Comparison of ENCODE assay signal across 12 cellular contexts in the genomic region with DNA sequence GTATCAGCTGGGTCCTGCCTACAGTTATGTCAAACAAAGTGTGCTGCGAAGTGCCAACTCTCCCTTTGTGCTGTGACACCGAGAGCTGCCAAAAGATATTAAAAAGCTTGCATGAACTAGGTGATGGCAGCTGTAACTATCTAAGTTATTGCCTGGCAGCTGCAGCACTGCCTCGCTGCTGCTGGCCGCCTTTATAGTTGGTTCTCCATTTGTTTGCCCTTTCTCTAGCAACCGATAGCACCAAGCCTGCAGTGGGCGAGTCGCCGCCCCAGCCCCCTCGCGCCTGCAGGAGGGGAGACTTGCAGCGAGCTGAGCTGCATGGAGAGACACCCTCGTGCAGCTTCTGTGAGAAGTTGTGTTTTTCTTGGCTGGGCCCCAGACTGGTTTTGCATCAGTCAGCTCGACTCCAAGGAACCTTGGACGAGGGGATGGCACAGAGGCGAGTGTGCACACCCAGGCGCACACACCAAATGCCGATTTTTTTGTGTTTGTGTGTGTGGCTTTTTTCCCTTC.
DNase-seq lines count a peak whose midpoint lies in the region; ATAC-seq, FAIRE-seq and TF ChIP-seq lines count a peak whose summit lies in the region.
"Had no signal": no experiment of that assay in that cellular context is flagged by ENCODE, and none has a peak within 500 bp of the region (broad histone marks: within the 10 kb centered on the region; RNA-seq: fewer than 3 reads in every experiment).

No MANE protein-coding gene starts in this region.

- peaks cover 4% of the 10 kb centered on the region for H3K4me1 ChIP-seq in astrocyte (ENCODE audit: insufficient read depth, low read length)
- H3K4me1 ChIP-seq: BLaER1 had no signal

- H3K9ac ChIP-seq in astrocyte (ENCODE audit: low read length) = no peak overlapping the region
- H3K9ac ChIP-seq: BLaER1 had no signal

- no peaks in the 10 kb centered on the region for H3K36me3 ChIP-seq in astrocyte (ENCODE audit: insufficient read depth, low read length)
- H3K36me3 ChIP-seq: BLaER1 had no signal

- ATAC-seq in GM19463 (IDR thresholded peaks at IDR 0.05; ENCODE audit: unreplicated experiment) = no peak
- no peak for ATAC-seq in natural killer cell treated with Interleukin-12 subunit alpha and Interleukin-12 subunit beta and Interleukin-15 and Interleukin-18, amount 100 ng/mL, for 72 hours
- no peak for ATAC-seq in GM19023 (IDR thresholded peaks at IDR 0.05; ENCODE audit: unreplicated experiment)
- ATAC-seq in CD4-positive, alpha-beta T cell (ENCODE audit: poor library complexity) = no peak
- ATAC-seq: activated T-cell treated with anti-CD3 and anti-CD28 coated beads, Interleukin-2, amount 50 U/mL, for 72 hours had no signal

- FAIRE-seq in astrocyte (lab: Jason Lieb, UNC) = no peak

- peaks cover 3% of the 10 kb centered on the region for H3K36me3 Mint-ChIP-seq in astrocyte (ENCODE audit: low read depth, unreplicated experiment)
- H3K36me3 Mint-ChIP-seq in natural killer cell treated with Interleukin-12 subunit alpha and Interleukin-12 subunit beta and Interleukin-15 and Interleukin-18, amount 100 ng/mL, for 72 hours = no peaks in the 10 kb centered on the region
- H3K36me3 Mint-ChIP-seq in CD4-positive, alpha-beta T cell (ENCODE audit: low read depth) = no peaks in the 10 kb centered on the region

- no peak for TF ChIP-seq CTCF in astrocyte (IDR thresholded peaks at IDR 0.05; ENCODE audit: insufficient read depth, low read depth, low read length)
- no peak for TF ChIP-seq CTCF in CD4-positive, alpha-beta T cell (IDR thresholded peaks at IDR 0.05)

- H3K27me3 Mint-ChIP-seq in astrocyte (ENCODE audit: low read depth, unreplicated experiment) = peaks cover 4% of the 10 kb centered on the region
- H3K27me3 Mint-ChIP-seq in natural killer cell treated with Interleukin-12 subunit alpha and Interleukin-12 subunit beta and Interleukin-15 and Interleukin-18, amount 100 ng/mL, for 72 hours = peaks cover 4 to 5% of the 10 kb centered on the region in 2 donors
- peaks cover 7% of the 10 kb centered on the region for H3K27me3 Mint-ChIP-seq in CD4-positive, alpha-beta T cell

- DNase-seq in Ammon's horn (ENCODE audit: low spot score) (peak; percentile 16), NCI-H1105 (lab: John Stamatoyannopoulos, UW) (peak; percentile 79), astrocyte (ENCODE audit: low read depth) (peak; percentile 23), myocyte (ENCODE audit: low read depth) (peak; percentile 61)
- DNase-seq in natural killer cell treated with Interleukin-12 subunit alpha and Interleukin-12 subunit beta and Interleukin-15 and Interleukin-18, amount 100 ng/mL, for 72 hours (ENCODE audit: low spot score) = no peak
- no peak for DNase-seq in CD4-positive, alpha-beta T cell
- DNase-seq: activated T-cell treated with anti-CD3 and anti-CD28 coated beads, Interleukin-2, amount 50 U/mL, for 72 hours; aorta had no signal

- H2AFZ ChIP-seq in astrocyte (ENCODE audit: low read depth, low read length) = peak overlapping the region; percentile 34

- H3K27ac ChIP-seq in astrocyte (ENCODE audit: low read depth, low read length) = no peak overlapping the region
- H3K27ac ChIP-seq in CD4-positive, alpha-beta T cell (ENCODE audit: low read depth, low read length) = no peak overlapping the region
- H3K27ac ChIP-seq: BLaER1, SK-N-MC had no signal

- H3K79me2 ChIP-seq in astrocyte (ENCODE audit: insufficient read depth, low read length) = no peaks in the 10 kb centered on the region

- POLR2A ChIA-PET in CD4-positive, alpha-beta T cell (lab: Charles Lee) = no interaction called here

- CTCF ChIA-PET in CD4-positive, alpha-beta T cell (lab: Charles Lee) = no interaction called here

- peak overlapping the region; percentile 17 for H3K4me3 ChIP-seq in astrocyte (ENCODE audit: insufficient read depth, low read depth, low read length)
- H3K4me3 ChIP-seq: BLaER1, SK-N-MC had no signal

- peaks cover 9% of the 10 kb centered on the region for H3K4me1 Mint-ChIP-seq in astrocyte (ENCODE audit: low read depth, unreplicated experiment)
- no peaks in the 10 kb centered on the region for H3K4me1 Mint-ChIP-seq in natural killer cell treated with Interleukin-12 subunit alpha and Interleukin-12 subunit beta and Interleukin-15 and Interleukin-18, amount 100 ng/mL, for 72 hours (ENCODE audit: low read depth in 2 of 2)
- no peaks in the 10 kb centered on the region for H3K4me1 Mint-ChIP-seq in CD4-positive, alpha-beta T cell (ENCODE audit: low read depth)

- no peaks in the 10 kb centered on the region for H3K9me3 ChIP-seq in astrocyte (ENCODE audit: insufficient read depth, low read depth, low read length)
- H3K9me3 ChIP-seq in CD4-positive, alpha-beta T cell (ENCODE audit: control insufficient read depth, low read length) = peaks cover 6% of the 10 kb centered on the region
- H3K9me3 ChIP-seq: BLaER1 had no signal

- no peaks in the 10 kb centered on the region for H4K20me1 ChIP-seq in astrocyte (ENCODE audit: insufficient read depth, low read length)
- H4K20me1 ChIP-seq: BLaER1 had no signal

- H3K27ac Mint-ChIP-seq in astrocyte (ENCODE audit: unreplicated experiment) = no peak overlapping the region
- H3K27ac Mint-ChIP-seq in natural killer cell treated with Interleukin-12 subunit alpha and Interleukin-12 subunit beta and Interleukin-15 and Interleukin-18, amount 100 ng/mL, for 72 hours = no peak overlapping the region
- H3K27ac Mint-ChIP-seq in CD4-positive, alpha-beta T cell = no peak overlapping the region
- H3K27ac Mint-ChIP-seq: activated T-cell treated with anti-CD3 and anti-CD28 coated beads, Interleukin-2, amount 50 U/mL, for 72 hours had no signal

- intact Hi-C loops in CD4-positive, alpha-beta T cell (cut with DNase I, micrococcal nuclease) = no loop called here

- no peaks in the 10 kb centered on the region for H3K27me3 ChIP-seq in astrocyte (ENCODE audit: insufficient read depth, low read length)
- no peaks in the 10 kb centered on the region for H3K27me3 ChIP-seq in CD4-positive, alpha-beta T cell (ENCODE audit: control insufficient read depth, insufficient read depth, low read length)
- H3K27me3 ChIP-seq: BLaER1 had no signal

- H3K9me3 Mint-ChIP-seq in astrocyte (ENCODE audit: unreplicated experiment) = peaks cover 2% of the 10 kb centered on the region
- no peaks in the 10 kb centered on the region for H3K9me3 Mint-ChIP-seq in natural killer cell treated with Interleukin-12 subunit alpha and Interleukin-12 subunit beta and Interleukin-15 and Interleukin-18, amount 100 ng/mL, for 72 hours
- H3K9me3 Mint-ChIP-seq in CD4-positive, alpha-beta T cell = no peaks in the 10 kb centered on the region
- H3K9me3 Mint-ChIP-seq: activated T-cell treated with anti-CD3 and anti-CD28 coated beads, Interleukin-2, amount 50 U/mL, for 72 hours had no signal

- H3K4me2 ChIP-seq in astrocyte (ENCODE audit: low read length) = peak overlapping the region; percentile 79
- H3K4me2 ChIP-seq: BLaER1 had no signal

- H3K4me3 Mint-ChIP-seq in astrocyte (ENCODE audit: unreplicated experiment) = no peak overlapping the region
- no peak overlapping the region for H3K4me3 Mint-ChIP-seq in natural killer cell treated with Interleukin-12 subunit alpha and Interleukin-12 subunit beta and Interleukin-15 and Interleukin-18, amount 100 ng/mL, for 72 hours
- no peak overlapping the region for H3K4me3 Mint-ChIP-seq in CD4-positive, alpha-beta T cell
- H3K4me3 Mint-ChIP-seq: activated T-cell treated with anti-CD3 and anti-CD28 coated beads, Interleukin-2, amount 50 U/mL, for 72 hours had no signal

Comparison
In these comparisons a context has a peak if more than half of its experiments do, and no peak if none do; other contexts are left out.
1. DNase-seq: peak in Ammon's horn (single experiment), NCI-H1105 (single experiment), astrocyte (single experiment) and myocyte (single experiment); none in natural killer cell treated with Interleukin-12 subunit alpha and Interleukin-12 subunit beta and Interleukin-15 and Interleukin-18, amount 100 ng/mL, for 72 hours (single experiment) and CD4-positive, alpha-beta T cell (0 of 10).